ENCODE assay signal across 17 cellular contexts in the genomic region with DNA sequence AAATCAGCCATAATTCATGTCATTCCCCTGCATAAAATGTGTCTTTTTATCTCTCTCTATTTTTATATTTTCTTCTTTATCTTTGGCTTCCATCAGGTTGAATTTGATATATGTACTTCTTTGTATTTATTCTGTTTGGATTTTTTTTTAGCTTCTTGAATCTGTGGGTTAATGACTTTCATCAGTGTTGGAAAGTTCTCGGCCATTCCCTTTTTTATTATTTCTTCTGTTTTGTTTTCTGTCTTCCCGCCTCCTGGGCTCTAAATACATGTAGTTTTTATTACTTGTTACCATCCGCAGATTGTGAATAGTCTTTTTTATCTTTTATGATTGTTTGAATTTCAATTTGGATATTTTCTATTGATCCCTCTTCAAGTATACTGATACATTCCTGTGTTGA.
"Had no signal": no experiment of that assay in that cellular context is flagged by ENCODE, and none has a peak within 500 bp of the region (broad histone marks: within the 10 kb centered on the region; RNA-seq: fewer than 3 reads in every experiment).

No MANE protein-coding gene starts in this region.

- H3K9me3 ChIP-seq: testis, thyroid gland, upper lobe of right lung, uterus, vagina had no signal

- H3K4me3 ChIP-seq: stomach, suprapubic skin, testis, thoracic aorta, thyroid gland, tibial artery, tibial nerve, transverse colon, upper lobe of left lung, upper lobe of right lung, uterus, vagina had no signal

- H3K27ac ChIP-seq: stomach, suprapubic skin, testis, thoracic aorta, thyroid gland, tibial artery, tibial nerve, transverse colon, upper lobe of left lung, upper lobe of right lung, uterus, vagina had no signal

- H3K36me3 ChIP-seq: stomach, suprapubic skin, thoracic aorta, thyroid gland, tibial artery, tibial nerve, transverse colon, upper lobe of left lung, upper lobe of right lung, uterus, vagina had no signal

- ATAC-seq: stimulated activated effector memory CD8-positive, alpha-beta T cell treated with anti-CD3 and anti-CD28 coated beads, Interleukin-12 subunit alpha, Interleukin-12 subunit beta, amount 100 ng/mL, for 72 hours; stimulated activated memory B cell treated with anti-CD40 and anti-IgM and Interleukin-4, amounts not matched to agents 10 μg/mL and 1 μg/mL and 100 μg/mL, for 72 hours; stimulated activated naive B cell treated with anti-CD40 and anti-IgM and Interleukin-4, amounts not matched to agents 10 μg/mL and 1 μg/mL and 100 μg/mL, for 72 hours; stimulated activated naive CD8-positive, alpha-beta T cell treated with anti-CD3 and anti-CD28 coated beads, Interleukin-15, amount 100 ng/mL, for 72 hours; stimulated activated naive CD8-positive, alpha-beta T cell treated with anti-CD3 and anti-CD28 coated beads, Interleukin-15, Interleukin-2, amounts not matched to agents 100 U/mL and 50 U/mL, for 24 hours; upper lobe of right lung had no signal

- H3K4me1 ChIP-seq: stomach, suprapubic skin, testis, thyroid gland, tibial artery, tibial nerve, transverse colon, upper lobe of left lung, upper lobe of right lung, uterus, vagina had no signal
